In genomic region chr1:9715536-9716226, GRCh38 we compare ENCODE assay signal across 12 cellular contexts.
DNase-seq lines count a peak whose midpoint lies in the region; ATAC-seq lines count a peak whose summit lies in the region.
"Had no signal": no experiment of that assay in that cellular context is flagged by ENCODE, and none has a peak within 500 bp of the region (broad histone marks: within the 10 kb centered on the region; RNA-seq: fewer than 3 reads in every experiment).

No MANE protein-coding gene starts in this region.

- in situ Hi-C loops in KBM-7 (cut with MboI; ENCODE audit: low pct_unique_long_range_greater_than_20kb, low sequenced_read_pairs), result no loop called here

- H3K27ac Mint-ChIP-seq in CD4-positive, CD25-positive, alpha-beta regulatory T cell, result peak overlapping the region; percentile 65 to 100 (median 84)
- H3K27ac Mint-ChIP-seq in T-helper 2 cell treated with Interferon-gamma antibody and Interleukin-4, amounts not matched to agents 5 μg/mL and 100 μg/mL, for 36 hours, result peak overlapping the region; percentile 93
- peak overlapping the region; percentile 87 for H3K27ac Mint-ChIP-seq in activated T-helper 2 cell treated with anti-CD3 and anti-CD28 coated beads, Interferon-gamma antibody, Interleukin-2, Interleukin-4, amounts not matched to agents 10 μg/mL and 5 μg/mL and 100 μg/mL, durations not matched to agents 14 hours and 24 hours and 36 hours
- H3K27ac Mint-ChIP-seq in memory B cell, result peak overlapping the region; percentile 93
- H3K27ac Mint-ChIP-seq: neural progenitor cell had no signal

- DNase-seq in CD4-positive, CD25-positive, alpha-beta regulatory T cell, result peak in 1 of 3 donors; percentile 55
- no peak for DNase-seq in T-helper 2 cell treated with Interferon-gamma antibody and Interleukin-4, amounts not matched to agents 5 μg/mL and 100 μg/mL, for 36 hours (ENCODE audit: low spot score)
- no peak for DNase-seq in activated T-helper 2 cell treated with anti-CD3 and anti-CD28 coated beads, Interferon-gamma antibody, Interleukin-2, Interleukin-4, amounts not matched to agents 10 μg/mL and 5 μg/mL and 100 μg/mL, durations not matched to agents 14 hours and 24 hours and 36 hours (ENCODE audit: low spot score)
- no peak for DNase-seq in memory B cell (ENCODE audit: low spot score in 2 of 2)
- DNase-seq in KBM-7, result no peak
- DNase-seq in DMS 273 (lab: John Stamatoyannopoulos, UW; ENCODE audit: unreplicated experiment), result no peak
- no peak for DNase-seq in GM19238 (ENCODE audit: insufficient read length, low spot score)
- DNase-seq: GDM1, left colon, NCI-H1105 treated with DMSO at 0.1 percent for 48 hours had no signal

- no peaks in the 10 kb centered on the region for H3K9me3 ChIP-seq in CD4-positive, CD25-positive, alpha-beta regulatory T cell (ENCODE audit: control insufficient read depth in 2 of 2, low read length in 2 of 2)

- H3K27me3 Mint-ChIP-seq in CD4-positive, CD25-positive, alpha-beta regulatory T cell, result peaks cover 4% of the 10 kb centered on the region
- H3K27me3 Mint-ChIP-seq in T-helper 2 cell treated with Interferon-gamma antibody and Interleukin-4, amounts not matched to agents 5 μg/mL and 100 μg/mL, for 36 hours (ENCODE audit: low read depth), result no peaks in the 10 kb centered on the region
- no peaks in the 10 kb centered on the region for H3K27me3 Mint-ChIP-seq in activated T-helper 2 cell treated with anti-CD3 and anti-CD28 coated beads, Interferon-gamma antibody, Interleukin-2, Interleukin-4, amounts not matched to agents 10 μg/mL and 5 μg/mL and 100 μg/mL, durations not matched to agents 14 hours and 24 hours and 36 hours (ENCODE audit: low read depth)
- no peaks in the 10 kb centered on the region for H3K27me3 Mint-ChIP-seq in memory B cell

- H3K36me3 ChIP-seq in CD4-positive, CD25-positive, alpha-beta regulatory T cell (ENCODE audit: control insufficient read depth, insufficient read depth, low read length), result peaks cover 45% of the 10 kb centered on the region
- H3K36me3 ChIP-seq: neural progenitor cell had no signal

- H3K27ac ChIP-seq in CD4-positive, CD25-positive, alpha-beta regulatory T cell (ENCODE audit: insufficient read depth, low read length, poor library complexity, severe bottlenecking), result peak overlapping the region; percentile 85
- H3K27ac ChIP-seq: neural progenitor cell had no signal

- peaks cover 77% of the 10 kb centered on the region for H3K4me1 ChIP-seq in CD4-positive, CD25-positive, alpha-beta regulatory T cell (ENCODE audit: control insufficient read depth, insufficient read depth, low read length, poor library complexity, severe bottlenecking)
- H3K4me1 ChIP-seq: neural progenitor cell had no signal

- H3K4me3 Mint-ChIP-seq in CD4-positive, CD25-positive, alpha-beta regulatory T cell, result peak overlapping the region; percentile 82 to 95 (median 88)
- peak overlapping the region; percentile 90 for H3K4me3 Mint-ChIP-seq in T-helper 2 cell treated with Interferon-gamma antibody and Interleukin-4, amounts not matched to agents 5 μg/mL and 100 μg/mL, for 36 hours
- peak overlapping the region; percentile 82 for H3K4me3 Mint-ChIP-seq in activated T-helper 2 cell treated with anti-CD3 and anti-CD28 coated beads, Interferon-gamma antibody, Interleukin-2, Interleukin-4, amounts not matched to agents 10 μg/mL and 5 μg/mL and 100 μg/mL, durations not matched to agents 14 hours and 24 hours and 36 hours (ENCODE audit: low read depth)
- peak overlapping the region; percentile 44 for H3K4me3 Mint-ChIP-seq in memory B cell
- H3K4me3 Mint-ChIP-seq: neural progenitor cell had no signal

- ATAC-seq in CD4-positive, CD25-positive, alpha-beta regulatory T cell (ENCODE audit: low read depth in 2 of 2), result no peak
- no peak for ATAC-seq in memory B cell (ENCODE audit: low read depth)
- ATAC-seq in HG03025 (IDR thresholded peaks at IDR 0.05; ENCODE audit: low FRiP score, unreplicated experiment), result no peak
- ATAC-seq: left colon had no signal

- intact Hi-C loops in activated T-helper 2 cell treated with anti-CD3 and anti-CD28 coated beads, Interferon-gamma antibody, Interleukin-2, Interleukin-4, amounts not matched to agents 10 μg/mL and 5 μg/mL and 100 μg/mL, durations not matched to agents 14 hours and 24 hours and 36 hours (cut with micrococcal nuclease), result loop anchor here (2.0 kb wide), 1 partner anchor 63 kb away; no protein-coding TSS in a partner anchor

- H3K27me3 ChIP-seq in CD4-positive, CD25-positive, alpha-beta regulatory T cell (ENCODE audit: control insufficient read depth, insufficient read depth, low read length), result no peaks in the 10 kb centered on the region
- H3K27me3 ChIP-seq: neural progenitor cell had no signal

- H3K9me3 Mint-ChIP-seq in CD4-positive, CD25-positive, alpha-beta regulatory T cell, result no peaks in the 10 kb centered on the region
- no peaks in the 10 kb centered on the region for H3K9me3 Mint-ChIP-seq in T-helper 2 cell treated with Interferon-gamma antibody and Interleukin-4, amounts not matched to agents 5 μg/mL and 100 μg/mL, for 36 hours
- no peaks in the 10 kb centered on the region for H3K9me3 Mint-ChIP-seq in activated T-helper 2 cell treated with anti-CD3 and anti-CD28 coated beads, Interferon-gamma antibody, Interleukin-2, Interleukin-4, amounts not matched to agents 10 μg/mL and 5 μg/mL and 100 μg/mL, durations not matched to agents 14 hours and 24 hours and 36 hours
- no peaks in the 10 kb centered on the region for H3K9me3 Mint-ChIP-seq in memory B cell
- H3K9me3 Mint-ChIP-seq: neural progenitor cell had no signal

- H3K36me3 Mint-ChIP-seq in CD4-positive, CD25-positive, alpha-beta regulatory T cell, result peaks cover 25% of the 10 kb centered on the region
- peaks cover 77% of the 10 kb centered on the region for H3K36me3 Mint-ChIP-seq in T-helper 2 cell treated with Interferon-gamma antibody and Interleukin-4, amounts not matched to agents 5 μg/mL and 100 μg/mL, for 36 hours (ENCODE audit: low read depth)
- H3K36me3 Mint-ChIP-seq in activated T-helper 2 cell treated with anti-CD3 and anti-CD28 coated beads, Interferon-gamma antibody, Interleukin-2, Interleukin-4, amounts not matched to agents 10 μg/mL and 5 μg/mL and 100 μg/mL, durations not matched to agents 14 hours and 24 hours and 36 hours (ENCODE audit: low read depth), result peaks cover 83% of the 10 kb centered on the region
- H3K36me3 Mint-ChIP-seq in memory B cell, result peaks cover 25% of the 10 kb centered on the region
- H3K36me3 Mint-ChIP-seq: neural progenitor cell had no signal

- no peak overlapping the region for H3K4me3 ChIP-seq in CD4-positive, CD25-positive, alpha-beta regulatory T cell (ENCODE audit: low read depth, low read length)
- H3K4me3 ChIP-seq: neural progenitor cell had no signal

- peaks cover 7 to 83% (median 24%) of the 10 kb centered on the region in 4 donors for H3K4me1 Mint-ChIP-seq in CD4-positive, CD25-positive, alpha-beta regulatory T cell
- H3K4me1 Mint-ChIP-seq in T-helper 2 cell treated with Interferon-gamma antibody and Interleukin-4, amounts not matched to agents 5 μg/mL and 100 μg/mL, for 36 hours (ENCODE audit: low read depth), result peaks cover 43% of the 10 kb centered on the region
- H3K4me1 Mint-ChIP-seq in activated T-helper 2 cell treated with anti-CD3 and anti-CD28 coated beads, Interferon-gamma antibody, Interleukin-2, Interleukin-4, amounts not matched to agents 10 μg/mL and 5 μg/mL and 100 μg/mL, durations not matched to agents 14 hours and 24 hours and 36 hours (ENCODE audit: low read depth), result peaks cover 43% of the 10 kb centered on the region
- peaks cover 20% of the 10 kb centered on the region for H3K4me1 Mint-ChIP-seq in memory B cell
